In the genomic region with DNA sequence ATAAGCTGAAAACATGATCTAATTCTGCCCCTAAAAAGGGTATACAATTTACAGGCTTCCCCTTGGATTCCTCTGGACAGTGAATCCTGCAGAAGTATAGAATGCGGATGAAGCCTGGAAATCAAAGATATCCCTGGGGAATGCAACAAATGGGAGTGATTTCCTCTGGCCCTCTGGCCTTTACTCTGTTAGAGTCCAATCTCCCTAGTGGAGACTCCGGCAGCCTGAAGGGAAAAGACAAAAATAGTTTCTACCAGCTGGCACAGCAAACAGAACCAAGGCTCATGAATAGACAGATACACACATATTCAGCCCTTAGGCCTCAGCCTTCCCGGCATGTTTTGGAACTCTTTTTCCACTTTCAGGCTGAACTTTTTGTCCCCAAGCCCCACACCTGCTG, we compare ENCODE assay signal across 18 cellular contexts. TPM values are rescaled to one million over a fixed set of nuclear protein-coding genes. Genes with fewer than 3 reads are reported as not detected.
"Had no signal": no experiment of that assay in that cellular context is flagged by ENCODE, and none has a peak within 500 bp of the region (broad histone marks: within the 10 kb centered on the region; RNA-seq: fewer than 3 reads in every experiment).

No MANE protein-coding gene starts in this region.

- H3K27ac ChIP-seq: body of pancreas had no signal

- H3K27me3 ChIP-seq: body of pancreas had no signal

- DNase-seq: activated B cell treated with CpG ODN at 0.5 μM for 24 hours; activated CD4-positive, alpha-beta T cell treated with anti-CD3 and anti-CD28 coated beads, Interleukin-2, amount 10 ng/mL, durations not matched to agents 24 days and 14 days; activated CD8-positive, alpha-beta memory T cell treated with anti-CD3 and anti-CD28 coated beads for 24 hours; activated naive CD4-positive, alpha-beta T cell treated with anti-CD3 and anti-CD28 coated beads, Interleukin-2, amount 50 U/mL, for 16 hours; body of pancreas; kidney; natural killer cell; stimulated activated CD4-positive, alpha-beta T cell treated with anti-CD3 and anti-CD28 coated beads, Interleukin-15, amount 100 ng/mL, for 24 hours; stimulated activated CD4-positive, alpha-beta T cell treated with anti-CD3 and anti-CD28 coated beads, Interleukin-4, amount 100 ng/mL, for 24 hours; T-helper 2 cell had no signal

- H3K4me3 ChIP-seq: body of pancreas, lung had no signal

- ATAC-seq: body of pancreas, natural killer cell had no signal

- H3K9me3 ChIP-seq: body of pancreas had no signal

RNA-seq across cellular contexts. Expression of a gene that starts 3.9 kb away (rescaled TPM):
- total RNA-seq: activated B cell treated with CpG ODN at 0.5 μM for 24 hours; activated CD4-positive, alpha-beta T cell treated with anti-CD3 and anti-CD28 coated beads, Interleukin-2, amount 10 ng/mL, durations not matched to agents 24 days and 14 days; activated T-helper 2 cell treated with anti-CD3 and anti-CD28 coated beads, Interferon-gamma antibody, Interleukin-2, Interleukin-4, amounts not matched to agents 10 μg/mL and 5 μg/mL and 100 μg/mL, durations not matched to agents 14 hours and 24 hours and 36 hours; body of pancreas; chondrocyte; frontal cortex; kidney; lung; mononuclear cell; natural killer cell; omental fat pad; temporal lobe; ureter had no signal
